In the genomic region with DNA sequence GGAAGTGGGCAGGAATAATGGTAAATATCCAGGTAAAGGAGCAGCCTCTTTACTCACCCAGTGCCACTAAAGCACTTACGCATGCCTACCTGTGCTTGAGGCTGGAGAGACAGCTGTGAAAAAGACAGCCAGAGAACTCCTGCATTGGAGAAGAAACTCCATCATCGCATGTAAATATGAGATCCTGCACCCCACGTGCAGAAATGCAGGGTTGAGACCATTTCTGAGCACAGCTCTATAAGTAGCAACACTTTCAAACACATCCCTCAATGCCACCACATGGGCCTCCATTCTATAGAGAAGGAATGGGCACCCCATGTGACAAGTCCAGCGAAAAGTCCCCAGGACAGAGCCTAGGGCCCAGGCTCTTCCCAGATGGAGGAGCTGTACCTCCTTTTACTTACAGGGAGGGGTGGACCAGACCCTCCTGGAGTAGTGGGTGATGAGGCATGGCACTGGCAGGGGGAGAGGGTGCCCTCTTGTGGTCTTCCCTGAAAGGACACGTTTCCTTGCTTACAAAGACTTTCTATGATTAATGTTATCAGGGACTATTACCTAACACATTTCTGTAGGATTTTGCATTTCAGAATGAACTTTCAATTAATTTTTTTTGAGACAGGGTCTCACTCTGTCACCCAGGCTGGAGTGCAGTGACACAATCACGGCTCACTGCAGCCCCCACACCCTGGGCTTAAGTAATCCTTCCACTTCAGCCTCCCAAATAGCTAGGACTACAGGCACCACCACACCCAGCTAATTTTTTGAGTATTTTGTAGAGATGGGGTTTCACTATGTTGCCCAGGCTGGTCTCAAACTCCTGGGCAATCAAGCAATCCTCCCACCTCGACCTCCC, we compare ENCODE assay signal across 1 cellular context.
TF ChIP-seq lines count a peak whose summit lies in the region.

No MANE protein-coding gene starts in this region.

TF ChIP-seq in H1, 55 proteins besides CTCF, POLR2A, EP300 and RAD21:
- TF ChIP-seq HDAC6 (IDR thresholded peaks at IDR 0.05; ENCODE audit: low read depth, low read length) (no peak), CREB1 (IDR thresholded peaks at IDR 0.05) (peak; percentile 67), BCL11A (IDR thresholded peaks at IDR 0.05; ENCODE audit: low read depth in 2 of 2, low read length in 2 of 2) (no peak), SIRT6 (IDR thresholded peaks at IDR 0.05; ENCODE audit: low read length) (no peak)
- TF ChIP-seq, protein P1, sequence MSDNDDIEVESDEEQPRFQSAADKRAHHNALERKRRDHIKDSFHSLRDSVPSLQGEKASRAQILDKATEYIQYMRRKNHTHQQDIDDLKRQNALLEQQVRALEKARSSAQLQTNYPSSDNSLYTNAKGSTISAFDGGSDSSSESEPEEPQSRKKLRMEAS (IDR thresholded peaks at IDR 0.05): peak; percentile 54
